8 cellular contexts compared by ENCODE assay signal in genomic region chr16:28623172-28623711, GRCh38. TPM values are rescaled to one million over a fixed set of nuclear protein-coding genes. Genes with fewer than 3 reads are reported as not detected.
DNase-seq lines count a peak whose midpoint lies in the region; ATAC-seq and TF ChIP-seq lines count a peak whose summit lies in the region.

No MANE protein-coding gene starts in this region.

- H3K9me3 Mint-ChIP-seq in activated T-helper 1 cell treated with anti-CD3 and anti-CD28 coated beads, Interleukin-12 subunit alpha, Interleukin-12 subunit beta, Interleukin-2, Interleukin-4 antibody, amounts not matched to agents 30 ng/mL and 10 ng/mL and 1 ng/mL, durations not matched to agents 14 hours and 24 hours and 36 hours: no peaks in the 10 kb centered on the region

- no peak for ATAC-seq in GM21825 (IDR thresholded peaks at IDR 0.05; ENCODE audit: unreplicated experiment)

- H3K27me3 Mint-ChIP-seq in activated T-helper 1 cell treated with anti-CD3 and anti-CD28 coated beads, Interleukin-12 subunit alpha, Interleukin-12 subunit beta, Interleukin-2, Interleukin-4 antibody, amounts not matched to agents 30 ng/mL and 10 ng/mL and 1 ng/mL, durations not matched to agents 14 hours and 24 hours and 36 hours (ENCODE audit: insufficient read depth): peaks cover 9% of the 10 kb centered on the region

- no peak for TF ChIP-seq CTCF in GM20000 (IDR thresholded peaks at IDR 0.05; ENCODE audit: extremely low read depth, missing control alignments)

- peaks cover 9% of the 10 kb centered on the region for H3K4me1 Mint-ChIP-seq in activated T-helper 1 cell treated with anti-CD3 and anti-CD28 coated beads, Interleukin-12 subunit alpha, Interleukin-12 subunit beta, Interleukin-2, Interleukin-4 antibody, amounts not matched to agents 30 ng/mL and 10 ng/mL and 1 ng/mL, durations not matched to agents 14 hours and 24 hours and 36 hours (ENCODE audit: low read depth)

- H3K4me3 Mint-ChIP-seq in activated T-helper 1 cell treated with anti-CD3 and anti-CD28 coated beads, Interleukin-12 subunit alpha, Interleukin-12 subunit beta, Interleukin-2, Interleukin-4 antibody, amounts not matched to agents 30 ng/mL and 10 ng/mL and 1 ng/mL, durations not matched to agents 14 hours and 24 hours and 36 hours: peak overlapping the region; percentile 85

- intact Hi-C loops in activated T-helper 1 cell treated with anti-CD3 and anti-CD28 coated beads, Interleukin-12 subunit alpha, Interleukin-12 subunit beta, Interleukin-2, Interleukin-4 antibody, amounts not matched to agents 30 ng/mL and 10 ng/mL and 1 ng/mL, durations not matched to agents 14 hours and 24 hours and 36 hours (cut with micrococcal nuclease): loop anchor here (5.0 kb wide), 1 partner anchor 66 kb away; no protein-coding TSS in a partner anchor

- peaks cover 2% of the 10 kb centered on the region for H3K36me3 Mint-ChIP-seq in activated T-helper 1 cell treated with anti-CD3 and anti-CD28 coated beads, Interleukin-12 subunit alpha, Interleukin-12 subunit beta, Interleukin-2, Interleukin-4 antibody, amounts not matched to agents 30 ng/mL and 10 ng/mL and 1 ng/mL, durations not matched to agents 14 hours and 24 hours and 36 hours (ENCODE audit: low read depth)

- peak; percentile 37 for DNase-seq in GM20000 (ENCODE audit: low spot score)
- DNase-seq in NOMO-1 (lab: John Stamatoyannopoulos, UW; ENCODE audit: unreplicated experiment in 2 of 2): peak; percentile 61 to 64
- peak; percentile 42 for DNase-seq in activated T-helper 1 cell treated with anti-CD3 and anti-CD28 coated beads, Interleukin-12 subunit alpha, Interleukin-12 subunit beta, Interleukin-2, Interleukin-4 antibody, amounts not matched to agents 30 ng/mL and 10 ng/mL and 1 ng/mL, durations not matched to agents 14 hours and 24 hours and 36 hours (ENCODE audit: low spot score)
- DNase-seq in globus pallidus (ENCODE audit: low spot score): peak; percentile 7
- DNase-seq in stimulated activated CD4-positive, alpha-beta T cell treated with anti-CD3 and anti-CD28 coated beads, Interleukin-12 subunit alpha, Interleukin-12 subunit beta, amount 100 ng/mL, for 24 hours (ENCODE audit: low read depth in 2 of 2): peak; percentile 48 to 65
- DNase-seq in A172 (ENCODE audit: low spot score): no peak
- no peak for DNase-seq in NCI-H82 treated with DMSO at 0.1 percent for 48 hours (lab: John Stamatoyannopoulos, UW; ENCODE audit: unreplicated experiment)

- peak overlapping the region; percentile 48 for H3K27ac Mint-ChIP-seq in activated T-helper 1 cell treated with anti-CD3 and anti-CD28 coated beads, Interleukin-12 subunit alpha, Interleukin-12 subunit beta, Interleukin-2, Interleukin-4 antibody, amounts not matched to agents 30 ng/mL and 10 ng/mL and 1 ng/mL, durations not matched to agents 14 hours and 24 hours and 36 hours

RNA-seq across cellular contexts. Expression of gene SULT1A1, which starts 13.4 kb away (rescaled TPM):
- 8.4 and 8.9 TPM in 2 replicates for total RNA-seq in activated T-helper 1 cell treated with anti-CD3 and anti-CD28 coated beads, Interleukin-12 subunit alpha, Interleukin-12 subunit beta, Interleukin-2, Interleukin-4 antibody, amounts not matched to agents 30 ng/mL and 10 ng/mL and 1 ng/mL, durations not matched to agents 14 hours and 24 hours and 36 hours
- 94.4 and 111 TPM in 2 replicates for total RNA-seq in A172 (2014; rRNA removed; shearing (Covaris generic))

RNA-seq across cellular contexts. Expression of gene NPIPB8, which starts 14.6 kb away (rescaled TPM):
- total RNA-seq in activated T-helper 1 cell treated with anti-CD3 and anti-CD28 coated beads, Interleukin-12 subunit alpha, Interleukin-12 subunit beta, Interleukin-2, Interleukin-4 antibody, amounts not matched to agents 30 ng/mL and 10 ng/mL and 1 ng/mL, durations not matched to agents 14 hours and 24 hours and 36 hours: 0.70 and 1.2 TPM in 2 replicates
- 0.14 TPM in 1 of 2 replicates, not detected in the other for total RNA-seq in A172 (2014; rRNA removed; shearing (Covaris generic))

RNA-seq across cellular contexts. Expression of gene SULT1A2, which starts 26.4 kb away (rescaled TPM):
- total RNA-seq in activated T-helper 1 cell treated with anti-CD3 and anti-CD28 coated beads, Interleukin-12 subunit alpha, Interleukin-12 subunit beta, Interleukin-2, Interleukin-4 antibody, amounts not matched to agents 30 ng/mL and 10 ng/mL and 1 ng/mL, durations not matched to agents 14 hours and 24 hours and 36 hours: 0.12 and 0.41 TPM in 2 replicates
- total RNA-seq in A172 (2014; rRNA removed; shearing (Covaris generic)): 0.17 and 0.21 TPM in 2 replicates

Comparison
In these comparisons a context has a peak if more than half of its experiments do, and no peak if none do; other contexts are left out.
1. DNase-seq: peak in GM20000 (single experiment), NOMO-1 (2 of 2), activated T-helper 1 cell treated with anti-CD3 and anti-CD28 coated beads, Interleukin-12 subunit alpha, Interleukin-12 subunit beta, Interleukin-2, Interleukin-4 antibody, amounts not matched to agents 30 ng/mL and 10 ng/mL and 1 ng/mL, durations not matched to agents 14 hours and 24 hours and 36 hours (single experiment), globus pallidus (single experiment) and stimulated activated CD4-positive, alpha-beta T cell treated with anti-CD3 and anti-CD28 coated beads, Interleukin-12 subunit alpha, Interleukin-12 subunit beta, amount 100 ng/mL, for 24 hours (2 of 2); none in A172 (single experiment) and NCI-H82 treated with DMSO at 0.1 percent for 48 hours (single experiment).